ENCODE assay signal across 17 cellular contexts in the genomic region with DNA sequence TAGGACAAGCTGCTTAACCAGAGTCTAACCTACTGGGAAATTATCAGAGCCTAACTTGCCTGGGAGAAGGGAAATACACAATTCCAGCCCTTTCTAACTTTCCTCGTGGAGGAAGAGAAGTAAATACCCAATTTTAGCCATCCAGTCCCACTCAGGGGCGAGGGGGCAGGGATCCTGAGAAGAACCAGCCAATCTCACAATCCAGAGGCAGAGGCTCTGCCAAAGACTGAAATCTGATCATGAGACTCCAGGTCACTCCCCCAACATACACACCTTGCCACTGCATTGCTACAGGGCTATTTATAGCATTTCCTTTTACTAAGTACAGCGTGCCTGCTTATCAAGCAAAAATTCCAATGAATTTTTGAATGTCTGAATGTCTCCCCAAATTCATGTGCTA.
"Had no signal": no experiment of that assay in that cellular context is flagged by ENCODE, and none has a peak within 500 bp of the region (broad histone marks: within the 10 kb centered on the region; RNA-seq: fewer than 3 reads in every experiment).

No MANE protein-coding gene starts in this region.

- H3K4me3 ChIP-seq: breast epithelium, dorsolateral prefrontal cortex, lung, ovary had no signal

- DNase-seq: activated CD4-positive, alpha-beta T cell treated with anti-CD3 and anti-CD28 coated beads, Interleukin-2, amount 50 U/mL, for 48 hours; activated CD8-positive, alpha-beta memory T cell treated with anti-CD3 and anti-CD28 coated beads, Interleukin-2, amount 10 ng/mL, durations not matched to agents 7 days and 5 days; activated naive CD4-positive, alpha-beta T cell treated with anti-CD3 and anti-CD28 coated beads for 36 hours; activated naive CD8-positive, alpha-beta T cell treated with anti-CD3 and anti-CD28 coated beads, Interleukin-2, amount 50 U/mL, for 24 hours; activated T-cell treated with anti-CD3 and anti-CD28 coated beads, Interleukin-2, amount 50 U/mL, for 1 hour; aorta; dorsolateral prefrontal cortex; foreskin fibroblast; glutamatergic neuron; immature natural killer cell; left cardiac atrium; naive B cell; ovary; stimulated activated CD4-positive, alpha-beta T cell treated with anti-CD3 and anti-CD28 coated beads, Interleukin-1b, Interleukin-23, amount 100 ng/mL, for 48 hours; stimulated activated naive CD8-positive, alpha-beta T cell treated with anti-CD3 and anti-CD28 coated beads, Interleukin-15, amount 100 ng/mL, for 72 hours had no signal

- ATAC-seq: activated CD8-positive, alpha-beta memory T cell treated with anti-CD3 and anti-CD28 coated beads, Interleukin-2, amount 10 ng/mL, durations not matched to agents 7 days and 5 days; activated naive CD8-positive, alpha-beta T cell treated with anti-CD3 and anti-CD28 coated beads, Interleukin-2, amount 50 U/mL, for 24 hours; left cardiac atrium; stimulated activated naive CD8-positive, alpha-beta T cell treated with anti-CD3 and anti-CD28 coated beads, Interleukin-15, amount 100 ng/mL, for 72 hours had no signal
